26 cellular contexts compared by ENCODE assay signal in genomic region chr2:3914243-3914642, GRCh38.
"Had no signal": no experiment of that assay in that cellular context is flagged by ENCODE, and none has a peak within 500 bp of the region (broad histone marks: within the 10 kb centered on the region; RNA-seq: fewer than 3 reads in every experiment).

No MANE protein-coding gene starts in this region.

- H3K27me3 ChIP-seq: adrenal gland, hepatocyte, left lung, neutrophil, pancreas, stomach, suprapubic skin, tibial nerve had no signal

- FAIRE-seq: bronchial epithelial cell, pancreas, small intestine had no signal

- DNase-seq: activated CD4-positive, alpha-beta T cell treated with anti-CD3 and anti-CD28 coated beads, Interleukin-2, amount 50 U/mL, for 4 hours; activated CD8-positive, alpha-beta memory T cell treated with anti-CD3 and anti-CD28 coated beads, Interleukin-2, amount 50 U/mL, for 48 hours; activated naive CD4-positive, alpha-beta T cell; activated T-cell treated with anti-CD3 and anti-CD28 coated beads, Interleukin-2, amount 50 U/mL, for 4 hours; adrenal gland; cerebellar nuclear complex; cortex of kidney; foreskin fibroblast; immature natural killer cell; left lung; mammary epithelial cell; naive thymus-derived CD8-positive, alpha-beta T cell; pancreas; psoas muscle; small intestine; stimulated activated CD4-positive, alpha-beta T cell treated with anti-CD3 and anti-CD28 coated beads, Interleukin-15, amount 100 ng/mL, for 24 hours; stomach; T-helper 9 cell had no signal

- H3K4me2 ChIP-seq: hepatocyte had no signal

- H3K79me2 ChIP-seq: hepatocyte had no signal

- H3K4me3 ChIP-seq: adrenal gland, hepatocyte, left lung, pancreas, psoas muscle, stomach, suprapubic skin, tibial nerve had no signal

- H3K36me3 ChIP-seq: adrenal gland, left lung, neutrophil, pancreas, stomach, suprapubic skin, tibial nerve had no signal

- H3K27ac ChIP-seq: adrenal gland, hepatocyte, neutrophil, pancreas, psoas muscle, stomach, suprapubic skin, tibial nerve had no signal

- H3K4me1 ChIP-seq: adrenal gland, left lung, pancreas, psoas muscle, stomach, suprapubic skin had no signal

- H2AFZ ChIP-seq: hepatocyte had no signal

- H3K9me3 ChIP-seq: adrenal gland, neutrophil, pancreas, psoas muscle, suprapubic skin, tibial nerve had no signal

- ATAC-seq: activated T-cell treated with anti-CD3 and anti-CD28 coated beads, Interleukin-2, amount 50 U/mL, for 4 hours; left lung; naive thymus-derived CD8-positive, alpha-beta T cell; pancreas; psoas muscle; sciatic nerve; stimulated activated memory B cell treated with anti-CD40 and anti-IgM and Interleukin-4, amounts not matched to agents 10 μg/mL and 1 μg/mL and 100 μg/mL, for 72 hours; WTC11 had no signal
